Comparison of ENCODE assay signal across 27 cellular contexts in the genomic region with DNA sequence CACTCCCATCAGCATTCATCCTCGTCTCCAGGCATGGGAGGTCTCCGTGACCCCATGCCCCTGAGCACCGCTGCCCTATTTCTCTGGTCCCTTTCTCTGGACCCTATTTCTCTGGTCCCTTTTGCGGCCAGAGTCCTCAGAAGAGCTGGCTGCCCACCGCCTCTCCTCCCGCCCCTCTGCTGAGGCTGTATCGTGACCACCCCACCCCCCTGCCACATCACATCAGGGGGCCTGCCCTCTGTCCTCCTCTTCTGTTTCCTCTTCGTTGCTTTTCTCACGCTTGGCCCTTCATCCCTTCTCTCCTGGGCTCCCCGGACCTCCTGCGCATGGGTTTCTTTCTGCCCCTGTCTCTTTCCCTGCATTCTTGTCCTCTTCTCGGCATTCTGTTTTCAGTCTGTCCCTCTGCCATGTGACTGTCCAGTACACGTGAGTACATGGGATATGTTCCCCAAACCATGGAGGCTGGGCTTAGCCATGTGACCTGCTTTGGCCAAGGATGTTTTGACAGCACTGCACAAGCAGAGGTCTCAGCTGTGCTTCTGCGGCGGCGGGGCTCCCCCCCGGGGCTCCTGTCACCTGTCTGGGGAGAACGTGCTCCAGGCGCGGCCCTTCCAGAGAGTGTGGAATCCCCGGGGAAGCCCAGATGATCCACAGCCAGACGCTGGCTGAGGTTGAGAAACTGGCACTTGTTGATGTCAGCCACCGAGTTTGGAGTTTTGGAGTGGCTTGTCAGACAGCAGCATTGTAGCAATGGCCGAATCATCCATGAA. TPM values are rescaled to one million over a fixed set of nuclear protein-coding genes. Genes with fewer than 3 reads are reported as not detected.
DNase-seq lines count a peak whose midpoint lies in the region; ATAC-seq, FAIRE-seq and TF ChIP-seq lines count a peak whose summit lies in the region.
"Had no signal": no experiment of that assay in that cellular context is flagged by ENCODE, and none has a peak within 500 bp of the region (broad histone marks: within the 10 kb centered on the region; RNA-seq: fewer than 3 reads in every experiment).

No MANE protein-coding gene starts in this region.

- H2BK120ac ChIP-seq in H1 (replicated peaks; ENCODE audit: low read depth, low read length): no peak overlapping the region

- ATAC-seq in GM18502 (IDR thresholded peaks at IDR 0.05; ENCODE audit: poor library complexity, unreplicated experiment) (no peak), GM21825 (IDR thresholded peaks at IDR 0.05; ENCODE audit: unreplicated experiment) (no peak)
- ATAC-seq: GM23338, K562, left cardiac atrium had no signal

- POLR2A ChIA-PET in H1 (lab: Charles Lee; ENCODE audit: partially characterized antibody): no interaction called here

- TF ChIP-seq EP300 in H1 (IDR thresholded peaks at IDR 0.05; ENCODE audit: borderline replicate concordance in 1 of 2, low read depth in 2 of 2, low read length in 2 of 2): no peak

- no peaks in the 10 kb centered on the region; the same call in 1 of the 2 replicates for H3K23me2 ChIP-seq in H1 (ENCODE audit: low read depth, low read length)

- no peak overlapping the region for H2BK15ac ChIP-seq in H1 (ENCODE audit: low read length)

- H3K4me3 ChIP-seq in H1 (ENCODE audit: extremely low read depth in 1 of 4, insufficient read depth in 2 of 4, low read depth in 3 of 4, low read length in 4 of 4): no peak overlapping the region
- H3K4me3 ChIP-seq: GM23338, K562, SK-N-MC, transverse colon had no signal

- TF ChIP-seq CTCF in H1 (IDR thresholded peaks at IDR 0.05; ENCODE audit: control extremely low read depth in 1 of 3, insufficient read depth in 1 of 3, low read depth in 1 of 3, low read length in 3 of 3): no peak

- no peak overlapping the region for H3K23ac ChIP-seq in H1 (ENCODE audit: insufficient read length)

- H3K79me2 ChIP-seq in H1 (ENCODE audit: control insufficient read depth in 1 of 2, insufficient read depth in 2 of 2, low read length in 2 of 2): no peaks in the 10 kb centered on the region

- H3K56ac ChIP-seq in H1 (replicated peaks; ENCODE audit: insufficient read length, low read depth, low read length): no peak overlapping the region

- H2BK12ac ChIP-seq in H1 (ENCODE audit: low read depth, low read length): no peak overlapping the region

- no peak overlapping the region; the same call in 1 of the 2 replicates for H3K18ac ChIP-seq in H1 (ENCODE audit: extremely low read depth, low read length)

- H3K79me1 ChIP-seq in H1 (ENCODE audit: low read depth, low read length): no peaks in the 10 kb centered on the region

- no peaks in the 10 kb centered on the region for H3K36me3 ChIP-seq in H1 (ENCODE audit: control insufficient read depth in 2 of 4, insufficient read depth in 4 of 4, low read length in 3 of 4)
- H3K36me3 ChIP-seq: transverse colon had no signal

- no peak overlapping the region for H4K91ac ChIP-seq in H1 (replicated peaks; ENCODE audit: insufficient read length, low read length)

- H3K27ac ChIP-seq in H1 (ENCODE audit: low read depth, low read length): no peak overlapping the region
- H3K27ac ChIP-seq: SK-N-MC had no signal

- no peaks in the 10 kb centered on the region for H3K9me3 ChIP-seq in H1 (ENCODE audit: insufficient read depth in 2 of 2, low read depth in 1 of 2, low read length in 1 of 2)
- H3K9me3 ChIP-seq: transverse colon had no signal

- H3K4me2 ChIP-seq in H1 (ENCODE audit: insufficient read depth in 1 of 2, low read depth in 2 of 2, low read length in 2 of 2): no peak overlapping the region
- H3K4me2 ChIP-seq: GM23338 had no signal

- no peak overlapping the region for H3K14ac ChIP-seq in H1 (ENCODE audit: insufficient read length)

- no peak for TF ChIP-seq RAD21 in H1 (IDR thresholded peaks at IDR 0.05 in 1 of 2, conservative IDR thresholded peaks at IDR 0.05 in 1 of 2; ENCODE audit: low read depth in 2 of 2, low read length in 2 of 2)

- no peaks in the 10 kb centered on the region; a peak in 1 of 7 replicates for H3K4me1 ChIP-seq in H1 (replicated peaks in 1 of 4; ENCODE audit: control insufficient read depth in 3 of 4, insufficient read depth in 4 of 4, low read length in 3 of 4)

- no peaks in the 10 kb centered on the region for H4K20me1 ChIP-seq in H1 (replicated peaks in 1 of 2; ENCODE audit: control insufficient read depth in 1 of 2, insufficient read depth in 2 of 2, low read length in 2 of 2)

- no peak overlapping the region for H2BK5ac ChIP-seq in H1 (ENCODE audit: low read depth, low read length)

- no peak overlapping the region for H2BK20ac ChIP-seq in H1 (ENCODE audit: low read length)

- TF ChIP-seq POLR2A in H1 (IDR thresholded peaks at IDR 0.05; ENCODE audit: control extremely low read depth in 1 of 2, low read depth in 2 of 2, low read length in 2 of 2): no peak

- 87% methylated on average over 20 of the region's 24 CpGs; no CpG with 5 or more reads in 1 of the 2 experiments for WGBS in H1 (ENCODE audit: extremely low coverage in 1 of 2, insufficient coverage in 1 of 2, insufficient read length in 1 of 2, insufficient replicate concordance in 2 of 2, low coverage in 1 of 2, low lambda C conversion rate in 2 of 2, missing lambda C conversion rate in 1 of 2), 2 experiments

- no peak overlapping the region for H4K5ac ChIP-seq in H1 (ENCODE audit: insufficient read length, low read depth, low read length)

- DNase-seq in NCI-H146 (lab: John Stamatoyannopoulos, UW) (peak; percentile 13), NCI-H146 treated with DMSO at 0.1 percent for 48 hours (lab: John Stamatoyannopoulos, UW; ENCODE audit: unreplicated experiment) (no peak), NCI-H2171 (lab: John Stamatoyannopoulos, UW) (peak; percentile 81), H1 (ENCODE audit: low read depth in 1 of 2, low spot score in 2 of 2) (no peak), retina (peak; percentile 76), COLO829 (ENCODE audit: low spot score) (no peak)
- DNase-seq: activated CD4-positive, alpha-beta T cell treated with anti-CD3 and anti-CD28 coated beads, Interleukin-2, amount 50 U/mL, for 4 hours; activated naive CD4-positive, alpha-beta T cell treated with Interleukin-2 at 50 U/mL for 16 hours; CD4-positive, alpha-beta memory T cell; dermis blood vessel endothelial cell; left cardiac atrium; NCI-H1105; NCI-H526; nucleus accumbens; RPMI8226; small intestine; stimulated activated CD8-positive, alpha-beta memory T cell treated with anti-CD3 and anti-CD28 coated beads, Interleukin-4, amount 100 ng/mL, for 48 hours had no signal

- no peak overlapping the region for H3K9ac ChIP-seq in H1 (replicated peaks in 1 of 4; ENCODE audit: extremely low read depth in 1 of 4, low read depth in 3 of 4, low read length in 3 of 4)

- no peak overlapping the region for H3K4ac ChIP-seq in H1 (replicated peaks; ENCODE audit: insufficient read length, low read depth, low read length)

- no peak for FAIRE-seq in H1 (lab: Jason Lieb, UNC)
- FAIRE-seq: A204.1, endometrium, frontal cortex, K562, small intestine, TTC549 had no signal

- H4K8ac ChIP-seq in H1 (ENCODE audit: extremely low read depth, insufficient read depth, low read length): no peak overlapping the region

- H2AK5ac ChIP-seq in H1 (ENCODE audit: low read depth, low read length): no peak overlapping the region

- CTCF ChIA-PET in H1 (lab: Charles Lee; ENCODE audit: partially characterized antibody): no interaction called here

- no peaks in the 10 kb centered on the region for H3K27me3 ChIP-seq in H1 (replicated peaks in 1 of 4; ENCODE audit: control insufficient read depth in 3 of 4, extremely low read depth in 1 of 4, insufficient read depth in 3 of 4, low read length in 3 of 4)

- H2AFZ ChIP-seq in H1 (ENCODE audit: low read length): 0 out of 2 replicates have a peak overlapping the region, but pooled peaks have one; percentile 58
- H2AFZ ChIP-seq: GM23338 had no signal

TF ChIP-seq in H1, 55 proteins besides CTCF, POLR2A, EP300 and RAD21:
- TF ChIP-seq POLR2AphosphoS5 (IDR thresholded peaks at IDR 0.05; ENCODE audit: low read depth, low read length) (no peak), RXRA (IDR thresholded peaks at IDR 0.05; ENCODE audit: insufficient read depth, low read depth, low read length) (no peak), KDM5A (IDR thresholded peaks at IDR 0.05; ENCODE audit: low read length) (no peak), SP2 (IDR thresholded peaks at IDR 0.05; ENCODE audit: low read length) (no peak), SIX5 (IDR thresholded peaks at IDR 0.05; ENCODE audit: low read depth, low read length) (no peak), TEAD4 (IDR thresholded peaks at IDR 0.05; ENCODE audit: low read depth, low read length) (no peak), SP1 (IDR thresholded peaks at IDR 0.05; ENCODE audit: low read depth, low read length) (no peak), TCF12 (IDR thresholded peaks at IDR 0.05; ENCODE audit: low read depth, low read length) (no peak), EZH2 (IDR thresholded peaks at IDR 0.05; ENCODE audit: low read depth, low read length, severe bottlenecking) (no peak), PHF8 (conservative IDR thresholded peaks at IDR 0.05; ENCODE audit: low read depth, low read length) (no peak), RNF2 (IDR thresholded peaks at IDR 0.05; ENCODE audit: borderline replicate concordance, low read depth, low read length, missing control alignments, poor library complexity, severe bottlenecking) (no peak), HDAC6 (IDR thresholded peaks at IDR 0.05; ENCODE audit: low read depth, low read length) (no peak), TAF1 (IDR thresholded peaks at IDR 0.05; ENCODE audit: low read depth, low read length) (no peak), NANOG (IDR thresholded peaks at IDR 0.05; ENCODE audit: insufficient read depth, low read depth, low read length, poor library complexity, severe bottlenecking) (no peak)

RNA-seq across cellular contexts. Expression of gene C1orf174, which starts 54.5 kb away (rescaled TPM):
- 28.4 and 28.5 TPM in 2 replicates for total RNA-seq in H1 (2021; fragmentation: NEBNext Ultra II Directional; extraction: Animal tissue kit (Norgen Biotek cat#: 25700))
- polyA plus RNA-seq in H1 (2011; rRNA removed): 31.1 and 32.4 TPM in 2 replicates
- polyA plus RNA-seq in H1 (2011; cell fraction: cytosol; rRNA removed): 35.9 TPM
- polyA plus RNA-seq in H1 (2011; cell fraction: nucleus; rRNA removed): 31.2 TPM
- 25.9 to 34.1 TPM (median 27.7 TPM) in 4 replicates for polyA plus RNA-seq in H1 (2012, experiment 1 of 2)
- polyA plus RNA-seq in H1 (2012, experiment 2 of 2): 7.2 TPM
- polyA plus RNA-seq in H1 (2013, experiment 1 of 2): 21.3 TPM
- polyA plus RNA-seq in H1 (2013, experiment 2 of 2): 22.1 TPM
- polyA minus RNA-seq in H1 (2011; rRNA and poly(A)+ RNA removed): 21.0 and 24.5 TPM in 2 replicates
- 16.9 TPM for polyA minus RNA-seq in H1 (2011; cell fraction: cytosol; rRNA and poly(A)+ RNA removed)
- 11.5 TPM for polyA minus RNA-seq in H1 (2011; cell fraction: nucleus; rRNA and poly(A)+ RNA removed)

Comparison
In these comparisons a context has a peak if more than half of its experiments do, and no peak if none do; other contexts are left out.
1. DNase-seq: peak in NCI-H146 (single experiment), NCI-H2171 (single experiment) and retina (single experiment); none in NCI-H146 treated with DMSO at 0.1 percent for 48 hours (single experiment), H1 (0 of 2) and COLO829 (single experiment).